Comparison of ENCODE assay signal across 1 cellular context in genomic region chr9:129595903-129596540, GRCh38.
A peak's percentile ranks its signal among the peaks of the same experiment; 100 is the strongest.
TF ChIP-seq lines count a peak whose summit lies in the region.

No MANE protein-coding gene starts in this region.

TF ChIP-seq in K562, 482 proteins besides CTCF, POLR2A, EP300 and RAD21 (continued from another document and continues in another):
- TF ChIP-seq KAT8 (IDR thresholded peaks at IDR 0.05; ENCODE audit: low read depth), result no peak
- TF ChIP-seq SP1 (CRISPR knock-in tag; IDR thresholded peaks at IDR 0.05), result no peak
- peak; percentile 95 for TF ChIP-seq TCF3 (CRISPR knock-in tag; IDR thresholded peaks at IDR 0.05)
- no peak for TF ChIP-seq CGGBP1 (CRISPR knock-in tag; IDR thresholded peaks at IDR 0.05)
- TF ChIP-seq MTA1 (IDR thresholded peaks at IDR 0.05; ENCODE audit: borderline replicate concordance), result no peak
- no peak for TF ChIP-seq PCBP2 (IDR thresholded peaks at IDR 0.05; ENCODE audit: low read depth, low read length, poor library complexity, severe bottlenecking)
- TF ChIP-seq, protein P1, sequence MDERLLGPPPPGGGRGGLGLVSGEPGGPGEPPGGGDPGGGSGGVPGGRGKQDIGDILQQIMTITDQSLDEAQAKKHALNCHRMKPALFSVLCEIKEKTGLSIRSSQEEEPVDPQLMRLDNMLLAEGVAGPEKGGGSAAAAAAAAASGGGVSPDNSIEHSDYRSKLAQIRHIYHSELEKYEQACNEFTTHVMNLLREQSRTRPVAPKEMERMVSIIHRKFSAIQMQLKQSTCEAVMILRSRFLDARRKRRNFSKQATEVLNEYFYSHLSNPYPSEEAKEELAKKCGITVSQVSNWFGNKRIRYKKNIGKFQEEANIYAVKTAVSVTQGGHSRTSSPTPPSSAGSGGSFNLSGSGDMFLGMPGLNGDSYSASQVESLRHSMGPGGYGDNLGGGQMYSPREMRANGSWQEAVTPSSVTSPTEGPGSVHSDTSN (CRISPR knock-in tag; IDR thresholded peaks at IDR 0.05; ENCODE audit: low read depth), result no peak
- TF ChIP-seq, protein P1 (tag; conservative IDR thresholded peaks at IDR 0.05; ENCODE audit: low read depth), result peak; percentile 63
- TF ChIP-seq, protein P2, sequence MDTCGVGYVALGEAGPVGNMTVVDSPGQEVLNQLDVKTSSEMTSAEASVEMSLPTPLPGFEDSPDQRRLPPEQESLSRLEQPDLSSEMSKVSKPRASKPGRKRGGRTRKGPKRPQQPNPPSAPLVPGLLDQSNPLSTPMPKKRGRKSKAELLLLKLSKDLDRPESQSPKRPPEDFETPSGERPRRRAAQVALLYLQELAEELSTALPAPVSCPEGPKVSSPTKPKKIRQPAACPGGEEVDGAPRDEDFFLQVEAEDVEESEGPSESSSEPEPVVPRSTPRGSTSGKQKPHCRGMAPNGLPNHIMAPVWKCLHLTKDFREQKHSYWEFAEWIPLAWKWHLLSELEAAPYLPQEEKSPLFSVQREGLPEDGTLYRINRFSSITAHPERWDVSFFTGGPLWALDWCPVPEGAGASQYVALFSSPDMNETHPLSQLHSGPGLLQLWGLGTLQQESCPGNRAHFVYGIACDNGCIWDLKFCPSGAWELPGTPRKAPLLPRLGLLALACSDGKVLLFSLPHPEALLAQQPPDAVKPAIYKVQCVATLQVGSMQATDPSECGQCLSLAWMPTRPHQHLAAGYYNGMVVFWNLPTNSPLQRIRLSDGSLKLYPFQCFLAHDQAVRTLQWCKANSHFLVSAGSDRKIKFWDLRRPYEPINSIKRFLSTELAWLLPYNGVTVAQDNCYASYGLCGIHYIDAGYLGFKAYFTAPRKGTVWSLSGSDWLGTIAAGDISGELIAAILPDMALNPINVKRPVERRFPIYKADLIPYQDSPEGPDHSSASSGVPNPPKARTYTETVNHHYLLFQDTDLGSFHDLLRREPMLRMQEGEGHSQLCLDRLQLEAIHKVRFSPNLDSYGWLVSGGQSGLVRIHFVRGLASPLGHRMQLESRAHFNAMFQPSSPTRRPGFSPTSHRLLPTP (IDR thresholded peaks at IDR 0.05; ENCODE audit: borderline replicate concordance, extremely low read depth, insufficient read length), result no peak
- no peak for TF ChIP-seq ZNF24 (IDR thresholded peaks at IDR 0.05)
- TF ChIP-seq MXI1 (IDR thresholded peaks at IDR 0.05; ENCODE audit: low read depth, low read length), result no peak
- peak; percentile 93 for TF ChIP-seq CBFA2T2 (conservative IDR thresholded peaks at IDR 0.05)
- TF ChIP-seq RCOR1 (IDR thresholded peaks at IDR 0.05; ENCODE audit: borderline replicate concordance in 1 of 2, low read depth in 2 of 2, low read length in 2 of 2), result peak; percentile 92 to 97
- TF ChIP-seq MEF2A (IDR thresholded peaks at IDR 0.05; ENCODE audit: control insufficient read depth, low read depth, low read length), result no peak
- TF ChIP-seq KLF10 (CRISPR knock-in tag; IDR thresholded peaks at IDR 0.05), result no peak; the same call in 1 of the 2 replicates
- TF ChIP-seq HMG20A (CRISPR knock-in tag; conservative IDR thresholded peaks at IDR 0.05), result no peak
- no peak for TF ChIP-seq CAMTA2 (CRISPR knock-in tag; conservative IDR thresholded peaks at IDR 0.05)
- TF ChIP-seq ZNF586 (CRISPR knock-in tag; conservative IDR thresholded peaks at IDR 0.05), result no peak
- TF ChIP-seq RBM25 (IDR thresholded peaks at IDR 0.05; ENCODE audit: low read depth, low read length, severe bottlenecking), result no peak
- TF ChIP-seq, protein P3, sequence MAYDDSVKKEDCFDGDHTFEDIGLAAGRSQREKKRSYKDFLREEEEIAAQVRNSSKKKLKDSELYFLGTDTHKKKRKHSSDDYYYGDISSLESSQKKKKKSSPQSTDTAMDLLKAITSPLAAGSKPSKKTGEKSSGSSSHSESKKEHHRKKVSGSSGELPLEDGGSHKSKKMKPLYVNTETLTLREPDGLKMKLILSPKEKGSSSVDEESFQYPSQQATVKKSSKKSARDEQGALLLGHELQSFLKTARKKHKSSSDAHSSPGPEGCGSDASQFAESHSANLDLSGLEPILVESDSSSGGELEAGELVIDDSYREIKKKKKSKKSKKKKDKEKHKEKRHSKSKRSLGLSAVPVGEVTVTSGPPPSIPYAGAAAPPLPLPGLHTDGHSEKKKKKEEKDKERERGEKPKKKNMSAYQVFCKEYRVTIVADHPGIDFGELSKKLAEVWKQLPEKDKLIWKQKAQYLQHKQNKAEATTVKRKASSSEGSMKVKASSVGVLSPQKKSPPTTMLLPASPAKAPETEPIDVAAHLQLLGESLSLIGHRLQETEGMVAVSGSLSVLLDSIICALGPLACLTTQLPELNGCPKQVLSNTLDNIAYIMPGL (CRISPR knock-in tag; IDR thresholded peaks at IDR 0.05), result no peak
- TF ChIP-seq, protein P4, sequence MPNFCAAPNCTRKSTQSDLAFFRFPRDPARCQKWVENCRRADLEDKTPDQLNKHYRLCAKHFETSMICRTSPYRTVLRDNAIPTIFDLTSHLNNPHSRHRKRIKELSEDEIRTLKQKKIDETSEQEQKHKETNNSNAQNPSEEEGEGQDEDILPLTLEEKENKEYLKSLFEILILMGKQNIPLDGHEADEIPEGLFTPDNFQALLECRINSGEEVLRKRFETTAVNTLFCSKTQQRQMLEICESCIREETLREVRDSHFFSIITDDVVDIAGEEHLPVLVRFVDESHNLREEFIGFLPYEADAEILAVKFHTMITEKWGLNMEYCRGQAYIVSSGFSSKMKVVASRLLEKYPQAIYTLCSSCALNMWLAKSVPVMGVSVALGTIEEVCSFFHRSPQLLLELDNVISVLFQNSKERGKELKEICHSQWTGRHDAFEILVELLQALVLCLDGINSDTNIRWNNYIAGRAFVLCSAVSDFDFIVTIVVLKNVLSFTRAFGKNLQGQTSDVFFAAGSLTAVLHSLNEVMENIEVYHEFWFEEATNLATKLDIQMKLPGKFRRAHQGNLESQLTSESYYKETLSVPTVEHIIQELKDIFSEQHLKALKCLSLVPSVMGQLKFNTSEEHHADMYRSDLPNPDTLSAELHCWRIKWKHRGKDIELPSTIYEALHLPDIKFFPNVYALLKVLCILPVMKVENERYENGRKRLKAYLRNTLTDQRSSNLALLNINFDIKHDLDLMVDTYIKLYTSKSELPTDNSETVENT (CRISPR knock-in tag; IDR thresholded peaks at IDR 0.05), result no peak
- TF ChIP-seq, protein P5, sequence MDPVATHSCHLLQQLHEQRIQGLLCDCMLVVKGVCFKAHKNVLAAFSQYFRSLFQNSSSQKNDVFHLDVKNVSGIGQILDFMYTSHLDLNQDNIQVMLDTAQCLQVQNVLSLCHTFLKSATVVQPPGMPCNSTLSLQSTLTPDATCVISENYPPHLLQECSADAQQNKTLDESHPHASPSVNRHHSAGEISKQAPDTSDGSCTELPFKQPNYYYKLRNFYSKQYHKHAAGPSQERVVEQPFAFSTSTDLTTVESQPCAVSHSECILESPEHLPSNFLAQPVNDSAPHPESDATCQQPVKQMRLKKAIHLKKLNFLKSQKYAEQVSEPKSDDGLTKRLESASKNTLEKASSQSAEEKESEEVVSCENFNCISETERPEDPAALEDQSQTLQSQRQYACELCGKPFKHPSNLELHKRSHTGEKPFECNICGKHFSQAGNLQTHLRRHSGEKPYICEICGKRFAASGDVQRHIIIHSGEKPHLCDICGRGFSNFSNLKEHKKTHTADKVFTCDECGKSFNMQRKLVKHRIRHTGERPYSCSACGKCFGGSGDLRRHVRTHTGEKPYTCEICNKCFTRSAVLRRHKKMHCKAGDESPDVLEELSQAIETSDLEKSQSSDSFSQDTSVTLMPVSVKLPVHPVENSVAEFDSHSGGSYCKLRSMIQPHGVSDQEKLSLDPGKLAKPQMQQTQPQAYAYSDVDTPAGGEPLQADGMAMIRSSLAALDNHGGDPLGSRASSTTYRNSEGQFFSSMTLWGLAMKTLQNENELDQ (CRISPR knock-in tag; IDR thresholded peaks at IDR 0.05; ENCODE audit: borderline replicate concordance), result no peak
- TF ChIP-seq SFPQ (IDR thresholded peaks at IDR 0.05; ENCODE audit: low read depth, low read length), result no peak
- no peak for TF ChIP-seq CBX2 (IDR thresholded peaks at IDR 0.05; ENCODE audit: insufficient read depth, low read length, poor library complexity, severe bottlenecking)
- TF ChIP-seq KLF13 (tag; IDR thresholded peaks at IDR 0.05; ENCODE audit: borderline replicate concordance, low read depth), result peak; percentile 70; the same call in 1 of the 2 replicates
- no peak for TF ChIP-seq ZNF785 (CRISPR knock-in tag; IDR thresholded peaks at IDR 0.05)
- TF ChIP-seq SP2 (IDR thresholded peaks at IDR 0.05; ENCODE audit: extremely low read depth, low read depth, low read length, poor library complexity, severe bottlenecking), result no peak
- TF ChIP-seq NFRKB (IDR thresholded peaks at IDR 0.05; ENCODE audit: low read depth), result peak; percentile 59; the same call in 1 of the 2 replicates
- TF ChIP-seq BRF1 (IDR thresholded peaks at IDR 0.05; ENCODE audit: borderline replicate concordance, extremely low read depth, insufficient read length), result no peak
- TF ChIP-seq CREBBP (IDR thresholded peaks at IDR 0.05; ENCODE audit: low read depth, low read length), result no peak
- TF ChIP-seq MTA2 (IDR thresholded peaks at IDR 0.05; ENCODE audit: low read depth), result peak; percentile 82
- no peak for TF ChIP-seq SREBF1 (IDR thresholded peaks at IDR 0.05; ENCODE audit: borderline replicate concordance, low read depth, low read length)
- TF ChIP-seq RBM39 (optimal IDR thresholded peaks at IDR 0.05; ENCODE audit: low read depth, low read length), result no peak
- TF ChIP-seq ZNF589 (CRISPR knock-in tag; IDR thresholded peaks at IDR 0.05; ENCODE audit: low read depth), result peak; percentile 97
- TF ChIP-seq TAL1 (IDR thresholded peaks at IDR 0.05), result peak; percentile 88
- peak; percentile 88 for TF ChIP-seq RNF2 (IDR thresholded peaks at IDR 0.05)
- TF ChIP-seq MEIS2 (IDR thresholded peaks at IDR 0.05; ENCODE audit: partially characterized antibody), result no peak
- TF ChIP-seq ID3 (CRISPR knock-in tag; IDR thresholded peaks at IDR 0.05), result no peak
- TF ChIP-seq ID3 (tag; IDR thresholded peaks at IDR 0.05), result peak; percentile 99
- no peak for TF ChIP-seq ZBTB7A (IDR thresholded peaks at IDR 0.05; ENCODE audit: borderline replicate concordance, control insufficient read depth, low read depth, low read length)
- TF ChIP-seq SMARCA4 (IDR thresholded peaks at IDR 0.05), result peak; percentile 94
- TF ChIP-seq TBL1XR1 (IDR thresholded peaks at IDR 0.05; ENCODE audit: low read length in 2 of 2), result peak in 1 of 2 experiments; percentile 27; a peak in 1 of 4 replicates
- no peak for TF ChIP-seq SRSF1 (IDR thresholded peaks at IDR 0.05; ENCODE audit: low read depth, low read length)
- TF ChIP-seq ZFP1 (CRISPR knock-in tag; IDR thresholded peaks at IDR 0.05), result 0 out of 2 replicates have a peak, but pooled peaks have one; percentile 59
- TF ChIP-seq HSF4 (CRISPR knock-in tag; IDR thresholded peaks at IDR 0.05; ENCODE audit: borderline replicate concordance), result no peak
- TF ChIP-seq BDP1 (IDR thresholded peaks at IDR 0.05; ENCODE audit: insufficient read depth, insufficient read length), result no peak
- no peak for TF ChIP-seq ZBTB8A (IDR thresholded peaks at IDR 0.05; ENCODE audit: partially characterized antibody)
- no peak for TF ChIP-seq ZNF512 (tag; IDR thresholded peaks at IDR 0.05)
- TF ChIP-seq GMEB1 (CRISPR knock-in tag; IDR thresholded peaks at IDR 0.05), result peak; percentile 51; the same call in 1 of the 2 replicates
- no peak for TF ChIP-seq SIN3B (IDR thresholded peaks at IDR 0.05; ENCODE audit: low read depth)
